Comparison of ENCODE assay signal across 16 cellular contexts in genomic region chr16:68077866-68078725, GRCh38. TPM values are rescaled to one million over a fixed set of nuclear protein-coding genes. Genes with fewer than 3 reads are reported as not detected.
DNase-seq lines count a peak whose midpoint lies in the region; TF ChIP-seq lines count a peak whose summit lies in the region.
"Had no signal": no experiment of that assay in that cellular context is flagged by ENCODE, and none has a peak within 500 bp of the region (broad histone marks: within the 10 kb centered on the region; RNA-seq: fewer than 3 reads in every experiment).

No MANE protein-coding gene starts in this region.

- peak overlapping the region in 7 of 8 donors; percentile 9 to 84 (median 39) for H3K4me3 Mint-ChIP-seq in CD4-positive, alpha-beta memory T cell
- H3K4me3 Mint-ChIP-seq in neural progenitor cell, result no peak overlapping the region

- peaks cover 64 to 92% (median 83%) of the 10 kb centered on the region in 4 donors for H3K4me1 Mint-ChIP-seq in CD4-positive, alpha-beta memory T cell
- H3K4me1 Mint-ChIP-seq in neural progenitor cell, result no peaks in the 10 kb centered on the region

- H3K4me2 ChIP-seq in Loucy (ENCODE audit: low read depth, low read length, poor library complexity, severe bottlenecking) (peak overlapping the region; percentile 86), hepatocyte (no peak overlapping the region), neural progenitor cell (no peak overlapping the region)
- H3K4me2 ChIP-seq: PC-9 had no signal

- peaks cover 65% of the 10 kb centered on the region for H3K79me2 ChIP-seq in Loucy (ENCODE audit: insufficient read depth, low read length)
- H3K79me2 ChIP-seq in hepatocyte, result no peaks in the 10 kb centered on the region
- no peaks in the 10 kb centered on the region for H3K79me2 ChIP-seq in neural progenitor cell (ENCODE audit: low read depth)

- H3F3A ChIP-seq in Loucy (ENCODE audit: low read depth) (peaks cover 11% of the 10 kb centered on the region; the same call in 1 of the 2 replicates), neural progenitor cell (ENCODE audit: low read depth) (peaks cover 1% of the 10 kb centered on the region)

- no peak overlapping the region for H2AFZ ChIP-seq in Loucy (ENCODE audit: low read length)
- H2AFZ ChIP-seq in hepatocyte, result no peak overlapping the region
- no peak overlapping the region for H2AFZ ChIP-seq in neural progenitor cell (replicated peaks)
- H2AFZ ChIP-seq: PC-9 had no signal

- peaks cover 21 to 36% of the 10 kb centered on the region in 2 donors for H3K36me3 Mint-ChIP-seq in CD4-positive, alpha-beta memory T cell
- H3K36me3 Mint-ChIP-seq in neural progenitor cell, result peaks cover 12% of the 10 kb centered on the region

- POLR2A ChIA-PET in CD4-positive, alpha-beta memory T cell (lab: Charles Lee; ENCODE audit: partially characterized antibody), result interaction anchor here (0.6 to 17.1 kb wide), 5 partner anchors 4 to 116 kb away, joined by 3 to 474 read pairs (median 11); partner anchors contain the start of gene NFATC3

- H3K9me3 Mint-ChIP-seq in CD4-positive, alpha-beta memory T cell, result peaks cover 0 to 2% (median 0%) of the 10 kb centered on the region in 8 donors
- no peaks in the 10 kb centered on the region for H3K9me3 Mint-ChIP-seq in neural progenitor cell

- H3K27ac ChIP-seq in CD4-positive, alpha-beta memory T cell (ENCODE audit: low read depth, low read length), result peak overlapping the region; percentile 16
- H3K27ac ChIP-seq in effector memory CD4-positive, alpha-beta T cell (ENCODE audit: insufficient read depth, low read length, poor library complexity, severe bottlenecking), result peak overlapping the region; percentile 68
- peak overlapping the region in 16 of 21 experiments; percentile 2 to 98 (median 86) for H3K27ac ChIP-seq in skin epidermis
- H3K27ac ChIP-seq in hepatocyte, result no peak overlapping the region
- H3K27ac ChIP-seq in neural progenitor cell, result no peak overlapping the region
- H3K27ac ChIP-seq: PC-9 had no signal

- no peaks in the 10 kb centered on the region for H3K27me3 ChIP-seq in CD4-positive, alpha-beta memory T cell (ENCODE audit: insufficient read depth, low read length)
- H3K27me3 ChIP-seq in Loucy (ENCODE audit: insufficient read depth, low read length, poor library complexity, severe bottlenecking), result no peaks in the 10 kb centered on the region
- no peaks in the 10 kb centered on the region for H3K27me3 ChIP-seq in effector memory CD4-positive, alpha-beta T cell (replicated peaks; ENCODE audit: control insufficient read depth, insufficient read depth, low read length, poor library complexity, severe bottlenecking)
- H3K27me3 ChIP-seq in hepatocyte, result no peaks in the 10 kb centered on the region
- H3K27me3 ChIP-seq in neural progenitor cell, result no peaks in the 10 kb centered on the region

- no peaks in the 10 kb centered on the region for H3K9me3 ChIP-seq in CD4-positive, alpha-beta memory T cell (ENCODE audit: control insufficient read depth in 1 of 2, low read length in 2 of 2)
- H3K9me3 ChIP-seq in Loucy (ENCODE audit: insufficient read depth, low read depth, low read length) (no peaks in the 10 kb centered on the region), hepatocyte (ENCODE audit: low read depth) (no peaks in the 10 kb centered on the region), neural progenitor cell (ENCODE audit: low read depth) (no peaks in the 10 kb centered on the region)
- H3K9me3 ChIP-seq in effector memory CD4-positive, alpha-beta T cell (ENCODE audit: control insufficient read depth, low read length), result no peaks in the 10 kb centered on the region

- intact Hi-C loops in CD4-positive, alpha-beta memory T cell (cut with micrococcal nuclease), result no loop called here

- no peak for DNase-seq in CD4-positive, alpha-beta memory T cell
- DNase-seq in effector memory CD4-positive, alpha-beta T cell, result no peak
- no peak for DNase-seq in NCI-H2171 treated with DMSO at 0.1 percent for 48 hours (lab: John Stamatoyannopoulos, UW)
- DNase-seq in hepatocyte (ENCODE audit: low spot score), result no peak
- no peak for DNase-seq in neural progenitor cell (ENCODE audit: low spot score)
- no peak for DNase-seq in superior temporal gyrus (ENCODE audit: extremely low spot score)
- DNase-seq: activated CD4-positive, alpha-beta T cell treated with anti-CD3 and anti-CD28 coated beads for 48 hours; cortex of kidney; GF-D8; midbrain; MM.1S; NCI-H226; PC-9; stimulated activated CD4-positive, alpha-beta T cell treated with anti-CD3 and anti-CD28 coated beads, Interleukin-4, amount 100 ng/mL, for 24 hours had no signal

- H3K4me1 ChIP-seq in CD4-positive, alpha-beta memory T cell (ENCODE audit: insufficient read depth, low read length), result peaks cover 94% of the 10 kb centered on the region
- peaks cover 83% of the 10 kb centered on the region for H3K4me1 ChIP-seq in Loucy (ENCODE audit: insufficient read depth, low read length, poor library complexity, severe bottlenecking)
- H3K4me1 ChIP-seq in effector memory CD4-positive, alpha-beta T cell (ENCODE audit: control insufficient read depth, insufficient read depth, low read length, poor library complexity, severe bottlenecking), result peaks cover 81% of the 10 kb centered on the region
- peaks cover 10% of the 10 kb centered on the region for H3K4me1 ChIP-seq in hepatocyte (ENCODE audit: insufficient read depth)
- no peaks in the 10 kb centered on the region for H3K4me1 ChIP-seq in neural progenitor cell

- peak overlapping the region; percentile 75 to 96 (median 90) for H3K27ac Mint-ChIP-seq in CD4-positive, alpha-beta memory T cell
- no peak overlapping the region for H3K27ac Mint-ChIP-seq in neural progenitor cell

- TF ChIP-seq CTCF in Loucy (conservative IDR thresholded peaks at IDR 0.05; ENCODE audit: low read length), result no peak
- TF ChIP-seq CTCF in hepatocyte (IDR thresholded peaks at IDR 0.05; ENCODE audit: poor library complexity), result no peak
- no peak for TF ChIP-seq CTCF in neural progenitor cell (IDR thresholded peaks at IDR 0.05)

- H3K9ac ChIP-seq in Loucy (ENCODE audit: low read depth, low read length, poor library complexity, severe bottlenecking), result peak overlapping the region; percentile 85
- H3K9ac ChIP-seq in neural progenitor cell, result no peak overlapping the region

- H3K4me3 ChIP-seq in CD4-positive, alpha-beta memory T cell (ENCODE audit: low read length in 2 of 2), result no peak overlapping the region
- peak overlapping the region; percentile 64 for H3K4me3 ChIP-seq in Loucy (ENCODE audit: low read length, poor library complexity, severe bottlenecking)
- no peak overlapping the region for H3K4me3 ChIP-seq in effector memory CD4-positive, alpha-beta T cell (ENCODE audit: insufficient read depth, low read depth, low read length, poor library complexity, severe bottlenecking)
- no peak overlapping the region for H3K4me3 ChIP-seq in skin epidermis
- no peak overlapping the region for H3K4me3 ChIP-seq in hepatocyte
- H3K4me3 ChIP-seq in neural progenitor cell, result no peak overlapping the region
- H3K4me3 ChIP-seq: PC-9 had no signal

- 86% methylated on average over 7 of the region's 7 CpGs for WGBS in hepatocyte (ENCODE audit: low lambda C conversion rate, missing lambda C conversion rate)

- no peaks in the 10 kb centered on the region for H3K9me2 ChIP-seq in Loucy (replicated peaks; ENCODE audit: low read depth, low read length)
- H3K9me2 ChIP-seq in hepatocyte (replicated peaks; ENCODE audit: insufficient read depth), result no peaks in the 10 kb centered on the region

- CTCF ChIA-PET in CD4-positive, alpha-beta memory T cell (lab: Charles Lee; ENCODE audit: partially characterized antibody), result interaction anchor here (0.7 to 6.0 kb wide), 2 partner anchors 9 to 14 kb away, joined by 3 to 59 read pairs; no protein-coding TSS in a partner anchor

- no peaks in the 10 kb centered on the region for H3K27me3 Mint-ChIP-seq in CD4-positive, alpha-beta memory T cell
- peaks cover 6% of the 10 kb centered on the region for H3K27me3 Mint-ChIP-seq in neural progenitor cell (ENCODE audit: insufficient read depth, low read depth)

- H4K20me1 ChIP-seq in Loucy (ENCODE audit: insufficient read depth, low read length, poor library complexity, severe bottlenecking), result no peaks in the 10 kb centered on the region
- no peaks in the 10 kb centered on the region for H4K20me1 ChIP-seq in hepatocyte (ENCODE audit: insufficient read depth, poor library complexity, severe bottlenecking)
- no peaks in the 10 kb centered on the region for H4K20me1 ChIP-seq in neural progenitor cell (ENCODE audit: low read depth)

- no peaks in the 10 kb centered on the region for H3K36me3 ChIP-seq in CD4-positive, alpha-beta memory T cell (ENCODE audit: insufficient read depth, low read length)
- H3K36me3 ChIP-seq in Loucy (ENCODE audit: insufficient read depth, low read length) (no peaks in the 10 kb centered on the region), hepatocyte (replicated peaks; ENCODE audit: insufficient read depth, low read depth) (no peaks in the 10 kb centered on the region), neural progenitor cell (no peaks in the 10 kb centered on the region)
- peaks cover 4% of the 10 kb centered on the region for H3K36me3 ChIP-seq in effector memory CD4-positive, alpha-beta T cell (ENCODE audit: control insufficient read depth, insufficient read depth, low read length)

RNA-seq across cellular contexts. Expression of gene NFATC3, which starts 7.1 kb away (rescaled TPM):
- 100 to 1,000 TPM; 127 to 134 TPM for total RNA-seq in CD4-positive, alpha-beta memory T cell
- polyA plus RNA-seq in CD4-positive, alpha-beta memory T cell, result 10 to 100 TPM; 76.5 to 94.9 TPM
- 33.3 and 35.9 TPM in 2 replicates for total RNA-seq in hepatocyte
- 13.1 and 15.1 TPM in 2 replicates for polyA plus RNA-seq in hepatocyte
- total RNA-seq in neural progenitor cell (ENCODE audit: low replicate concordance), result 34.2 and 43.1 TPM in 2 replicates

RNA-seq across cellular contexts. Expression of gene DUS2, which starts 55.0 kb away (rescaled TPM):
- 10 to 100 TPM; 13.8 to 14.6 TPM for total RNA-seq in CD4-positive, alpha-beta memory T cell
- polyA plus RNA-seq in CD4-positive, alpha-beta memory T cell, result 10 to 100 TPM in 1 of 2 donors, 1 to 10 TPM in 1; 9.0 to 11.9 TPM
- total RNA-seq in hepatocyte (11.8 and 12.2 TPM in 2 replicates), neural progenitor cell (ENCODE audit: low replicate concordance) (22.7 and 22.9 TPM in 2 replicates)
- 15.6 and 18.0 TPM in 2 replicates for polyA plus RNA-seq in hepatocyte

RNA-seq across cellular contexts. Expression of gene DDX28, which starts 55.1 kb away (rescaled TPM):
- 10 to 100 TPM; 16.1 to 17.0 TPM for total RNA-seq in CD4-positive, alpha-beta memory T cell
- polyA plus RNA-seq in CD4-positive, alpha-beta memory T cell, result 10 to 100 TPM; 36.0 to 55.8 TPM
- total RNA-seq in hepatocyte (8.6 and 11.1 TPM in 2 replicates), neural progenitor cell (ENCODE audit: low replicate concordance) (7.3 and 17.0 TPM in 2 replicates)
- polyA plus RNA-seq in hepatocyte, result 12.5 and 15.0 TPM in 2 replicates

Comparison
In these comparisons a context has a peak if more than half of its experiments do, and no peak if none do; other contexts are left out.
1. H3K27ac ChIP-seq: peak in CD4-positive, alpha-beta memory T cell (single experiment), effector memory CD4-positive, alpha-beta T cell (single experiment) and skin epidermis (16 of 21); none in hepatocyte (single experiment) and neural progenitor cell (single experiment).